In the genomic region with DNA sequence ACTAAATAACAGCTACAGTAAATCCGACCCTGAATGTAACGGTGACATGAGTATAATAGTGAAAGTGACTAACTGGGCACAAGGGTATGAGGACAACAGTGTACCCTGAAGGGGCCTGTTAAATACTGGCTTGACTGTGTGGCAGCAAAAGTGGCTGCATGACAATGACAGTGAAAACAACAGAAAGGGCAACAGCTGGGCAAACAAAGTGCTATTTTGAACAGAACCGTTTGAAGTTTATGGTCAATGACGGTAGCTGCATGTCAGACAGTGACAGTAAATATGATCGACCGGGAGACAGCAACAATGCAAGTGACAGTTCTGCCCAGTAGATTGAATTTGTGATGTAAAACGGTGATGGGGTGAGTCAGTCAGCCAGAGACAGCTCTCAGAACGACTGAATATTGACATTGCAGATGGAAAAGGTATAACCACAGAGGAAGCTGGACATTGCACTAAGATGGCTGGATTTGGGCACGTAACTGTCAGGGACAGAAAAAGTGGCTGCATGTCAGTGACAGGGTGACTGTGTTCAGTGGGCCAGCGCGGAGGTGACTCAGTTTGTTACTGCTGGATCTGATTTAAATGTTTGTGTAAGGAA, we compare ENCODE assay signal across 10 cellular contexts. TPM values are rescaled to one million over a fixed set of nuclear protein-coding genes. Genes with fewer than 3 reads are reported as not detected.
A peak's percentile ranks its signal among the peaks of the same experiment; 100 is the strongest.
DNase-seq lines count a peak whose midpoint lies in the region; ATAC-seq and TF ChIP-seq lines count a peak whose summit lies in the region.
"Had no signal": no experiment of that assay in that cellular context is flagged by ENCODE, and none has a peak within 500 bp of the region (broad histone marks: within the 10 kb centered on the region; RNA-seq: fewer than 3 reads in every experiment).

No MANE protein-coding gene starts in this region.

- intact Hi-C loops in Calu3 (cut with micrococcal nuclease; ENCODE audit: unreplicated experiment), result no loop called here
- intact Hi-C loops in activated T-helper 2 cell treated with anti-CD3 and anti-CD28 coated beads, Interferon-gamma antibody, Interleukin-2, Interleukin-4, amounts not matched to agents 10 μg/mL and 5 μg/mL and 100 μg/mL, durations not matched to agents 14 hours and 24 hours and 36 hours (cut with micrococcal nuclease), result loop anchor here (1.0 kb wide), 1 partner anchor 22 kb away; no protein-coding TSS in a partner anchor

- peaks cover 21% of the 10 kb centered on the region for H3K36me3 Mint-ChIP-seq in Calu3 (ENCODE audit: insufficient read depth, unreplicated experiment)
- peaks cover 18% of the 10 kb centered on the region for H3K36me3 Mint-ChIP-seq in activated T-helper 2 cell treated with anti-CD3 and anti-CD28 coated beads, Interferon-gamma antibody, Interleukin-2, Interleukin-4, amounts not matched to agents 10 μg/mL and 5 μg/mL and 100 μg/mL, durations not matched to agents 14 hours and 24 hours and 36 hours (ENCODE audit: low read depth)
- H3K36me3 Mint-ChIP-seq in naive thymus-derived CD8-positive, alpha-beta T cell, result peaks cover 0 to 6% (median 0%) of the 10 kb centered on the region in 3 donors

- in situ Hi-C loops in brain microvascular endothelial cell (cut with HindIII; ENCODE audit: low pct_ligation_motif_present, low sequenced_read_pairs), result no loop called here

- H3K9me3 Mint-ChIP-seq in Calu3 (ENCODE audit: low read depth, unreplicated experiment), result no peaks in the 10 kb centered on the region
- H3K9me3 Mint-ChIP-seq in activated T-helper 2 cell treated with anti-CD3 and anti-CD28 coated beads, Interferon-gamma antibody, Interleukin-2, Interleukin-4, amounts not matched to agents 10 μg/mL and 5 μg/mL and 100 μg/mL, durations not matched to agents 14 hours and 24 hours and 36 hours, result peaks cover 5% of the 10 kb centered on the region
- no peaks in the 10 kb centered on the region for H3K9me3 Mint-ChIP-seq in naive thymus-derived CD8-positive, alpha-beta T cell

- no TSS peak for BruUV-seq in Calu3 (replicated peaks; lab: Mats Ljungman, UMichigan)

- CTCF ChIA-PET in Calu3 (lab: Charles Lee), result no interaction called here

- H3K27me3 Mint-ChIP-seq in Calu3 (ENCODE audit: unreplicated experiment), result no peaks in the 10 kb centered on the region
- H3K27me3 Mint-ChIP-seq in activated T-helper 2 cell treated with anti-CD3 and anti-CD28 coated beads, Interferon-gamma antibody, Interleukin-2, Interleukin-4, amounts not matched to agents 10 μg/mL and 5 μg/mL and 100 μg/mL, durations not matched to agents 14 hours and 24 hours and 36 hours (ENCODE audit: low read depth), result peaks cover 11% of the 10 kb centered on the region
- peaks cover 0 to 1% (median 0%) of the 10 kb centered on the region in 5 donors for H3K27me3 Mint-ChIP-seq in naive thymus-derived CD8-positive, alpha-beta T cell

- TF ChIP-seq CTCF in Calu3 (IDR thresholded peaks at IDR 0.05; ENCODE audit: unreplicated experiment) (no peak), brain microvascular endothelial cell (IDR thresholded peaks at IDR 0.05; ENCODE audit: low read depth, low read length, missing control alignments) (no peak)

- H3K4me3 Mint-ChIP-seq in Calu3 (ENCODE audit: low read depth, unreplicated experiment), result peak overlapping the region; percentile 91
- peak overlapping the region; percentile 67 for H3K4me3 Mint-ChIP-seq in activated T-helper 2 cell treated with anti-CD3 and anti-CD28 coated beads, Interferon-gamma antibody, Interleukin-2, Interleukin-4, amounts not matched to agents 10 μg/mL and 5 μg/mL and 100 μg/mL, durations not matched to agents 14 hours and 24 hours and 36 hours (ENCODE audit: low read depth)
- peak overlapping the region; percentile 63 to 100 (median 84) for H3K4me3 Mint-ChIP-seq in naive thymus-derived CD8-positive, alpha-beta T cell

- peaks cover 28% of the 10 kb centered on the region for H3K4me1 Mint-ChIP-seq in Calu3 (ENCODE audit: low read depth, unreplicated experiment)
- peaks cover 20% of the 10 kb centered on the region for H3K4me1 Mint-ChIP-seq in activated T-helper 2 cell treated with anti-CD3 and anti-CD28 coated beads, Interferon-gamma antibody, Interleukin-2, Interleukin-4, amounts not matched to agents 10 μg/mL and 5 μg/mL and 100 μg/mL, durations not matched to agents 14 hours and 24 hours and 36 hours (ENCODE audit: low read depth)
- peaks cover 15 to 36% (median 35%) of the 10 kb centered on the region in 4 donors for H3K4me1 Mint-ChIP-seq in naive thymus-derived CD8-positive, alpha-beta T cell

- no peaks in the 10 kb centered on the region for H3K27me3 ChIP-seq in brain microvascular endothelial cell (replicated peaks)

- no peak overlapping the region for H3K4me3 ChIP-seq in brain microvascular endothelial cell (ENCODE audit: low read depth, low read length)

- DNase-seq in Calu3 (no peak), NCI-H1417 (lab: John Stamatoyannopoulos, UW) (peak; percentile 23 to 90 (median 62)), activated gamma-delta T cell (lab: John Stamatoyannopoulos, UW) (no peak), brain microvascular endothelial cell (no peak)
- no peak for DNase-seq in activated T-helper 2 cell treated with anti-CD3 and anti-CD28 coated beads, Interferon-gamma antibody, Interleukin-2, Interleukin-4, amounts not matched to agents 10 μg/mL and 5 μg/mL and 100 μg/mL, durations not matched to agents 14 hours and 24 hours and 36 hours (ENCODE audit: low spot score)
- no peak for DNase-seq in naive thymus-derived CD8-positive, alpha-beta T cell
- DNase-seq in activated CD4-positive, alpha-beta T cell treated with anti-CD3 and anti-CD28 coated beads for 4 hours, result no peak
- DNase-seq: amniotic stem cell, SK-N-SH had no signal

- no peaks in the 10 kb centered on the region for H3K36me3 ChIP-seq in brain microvascular endothelial cell (replicated peaks)

- no peak for ATAC-seq in naive thymus-derived CD8-positive, alpha-beta T cell
- ATAC-seq in HG02678 (IDR thresholded peaks at IDR 0.05; ENCODE audit: unreplicated experiment), result no peak

- POLR2A ChIA-PET in naive thymus-derived CD8-positive, alpha-beta T cell (lab: Charles Lee), result interaction anchor here (0.9 to 1.6 kb wide), 3 partner anchors 11 to 1350 kb away, joined by 3 to 5 read pairs (median 4); no protein-coding TSS in a partner anchor

- H3K27ac Mint-ChIP-seq in Calu3 (ENCODE audit: unreplicated experiment), result peak overlapping the region; percentile 44
- H3K27ac Mint-ChIP-seq in activated T-helper 2 cell treated with anti-CD3 and anti-CD28 coated beads, Interferon-gamma antibody, Interleukin-2, Interleukin-4, amounts not matched to agents 10 μg/mL and 5 μg/mL and 100 μg/mL, durations not matched to agents 14 hours and 24 hours and 36 hours, result peak overlapping the region; percentile 27
- peak overlapping the region in 9 of 10 donors; percentile 18 to 95 (median 78) for H3K27ac Mint-ChIP-seq in naive thymus-derived CD8-positive, alpha-beta T cell

- no peak overlapping the region for H3K27ac ChIP-seq in brain microvascular endothelial cell

RNA-seq across cellular contexts. Expression of a gene that starts 1.1 kb away (rescaled TPM):
- total RNA-seq in Calu3 (2022), result 17.8 and 18.7 TPM in 2 replicates
- 17.6 and 18.6 TPM in 2 replicates for total RNA-seq in activated T-helper 2 cell treated with anti-CD3 and anti-CD28 coated beads, Interferon-gamma antibody, Interleukin-2, Interleukin-4, amounts not matched to agents 10 μg/mL and 5 μg/mL and 100 μg/mL, durations not matched to agents 14 hours and 24 hours and 36 hours
- 10 to 100 TPM; 66.6 to 67.2 TPM for total RNA-seq in naive thymus-derived CD8-positive, alpha-beta T cell
- 1 to 10 TPM; 1.4 to 4.8 (median 1.9) TPM for polyA plus RNA-seq in naive thymus-derived CD8-positive, alpha-beta T cell

Comparison
In these comparisons a context has a peak if more than half of its experiments do, and no peak if none do; other contexts are left out.
1. DNase-seq: peak in NCI-H1417 (3 of 3); none in Calu3 (single experiment), activated T-helper 2 cell treated with anti-CD3 and anti-CD28 coated beads, Interferon-gamma antibody, Interleukin-2, Interleukin-4, amounts not matched to agents 10 μg/mL and 5 μg/mL and 100 μg/mL, durations not matched to agents 14 hours and 24 hours and 36 hours (single experiment), naive thymus-derived CD8-positive, alpha-beta T cell (0 of 10), activated gamma-delta T cell (single experiment), brain microvascular endothelial cell (single experiment) and activated CD4-positive, alpha-beta T cell treated with anti-CD3 and anti-CD28 coated beads for 4 hours (0 of 2).
2. H3K27ac Mint-ChIP-seq: peak in every context shown above with its lines; median percentile 78 in naive thymus-derived CD8-positive, alpha-beta T cell; 44 in Calu3; 27 in activated T-helper 2 cell treated with anti-CD3 and anti-CD28 coated beads, Interferon-gamma antibody, Interleukin-2, Interleukin-4, amounts not matched to agents 10 μg/mL and 5 μg/mL and 100 μg/mL, durations not matched to agents 14 hours and 24 hours and 36 hours.
3. Peak in every context shown above with its lines, with median percentiles within 50 percentile points of each other: H3K4me3 Mint-ChIP-seq.